In genomic region chr17:82097919-82098168, GRCh38 we compare ENCODE assay signal across 8 cellular contexts. TPM values are rescaled to one million over a fixed set of nuclear protein-coding genes. Genes with fewer than 3 reads are reported as not detected.
DNase-seq lines count a peak whose midpoint lies in the region; ATAC-seq, FAIRE-seq and TF ChIP-seq lines count a peak whose summit lies in the region.

No MANE protein-coding gene starts in this region.

- ATAC-seq in activated CD4-positive, alpha-beta T cell treated with anti-CD3 and anti-CD28 coated beads for 36 hours: no peak
- no peak for ATAC-seq in HG03460 (IDR thresholded peaks at IDR 0.05; ENCODE audit: unreplicated experiment)

- peak overlapping the region; percentile 74 for H3K4me3 ChIP-seq in fibroblast of the aortic adventitia (ENCODE audit: low read depth, low read length)
- peak overlapping the region; percentile 97 for H3K4me3 ChIP-seq in smooth muscle cell

- H2AFZ ChIP-seq in smooth muscle cell (ENCODE audit: low read depth): no peak overlapping the region

- peaks cover 10% of the 10 kb centered on the region for H3F3A ChIP-seq in smooth muscle cell (ENCODE audit: low read depth)

- peaks cover 50% of the 10 kb centered on the region for H3K79me2 ChIP-seq in smooth muscle cell (ENCODE audit: low read depth)

- peak overlapping the region; percentile 86 for H3K9ac ChIP-seq in smooth muscle cell (ENCODE audit: low read depth)

- no peaks in the 10 kb centered on the region for H3K27me3 ChIP-seq in smooth muscle cell (ENCODE audit: low read depth)

- H3K27me3 Mint-ChIP-seq in activated CD4-positive, alpha-beta T cell treated with anti-CD3 and anti-CD28 coated beads for 36 hours: no peaks in the 10 kb centered on the region

- H3K9me3 ChIP-seq in smooth muscle cell (replicated peaks; ENCODE audit: low read depth): no peaks in the 10 kb centered on the region

- H4K20me1 ChIP-seq in smooth muscle cell (ENCODE audit: low read depth): peaks cover 46% of the 10 kb centered on the region

- peaks cover 14% of the 10 kb centered on the region for H3K4me1 Mint-ChIP-seq in activated CD4-positive, alpha-beta T cell treated with anti-CD3 and anti-CD28 coated beads for 36 hours

- H3K36me3 ChIP-seq in smooth muscle cell (ENCODE audit: low read depth): no peaks in the 10 kb centered on the region

- H3K4me3 Mint-ChIP-seq in activated CD4-positive, alpha-beta T cell treated with anti-CD3 and anti-CD28 coated beads for 36 hours: peak overlapping the region; percentile 74

- peaks cover 18% of the 10 kb centered on the region for H3K36me3 Mint-ChIP-seq in activated CD4-positive, alpha-beta T cell treated with anti-CD3 and anti-CD28 coated beads for 36 hours (ENCODE audit: low read depth)

- WGBS in smooth muscle cell (ENCODE audit: low lambda C conversion rate): 4% methylated on average over 12 of the region's 36 CpGs

- FAIRE-seq in GM19239 (lab: Jason Lieb, UNC): no peak

- peak overlapping the region; percentile 100 for H3K4me2 ChIP-seq in smooth muscle cell

- H3K27ac ChIP-seq in RWPE1 (peak overlapping the region; percentile 96), smooth muscle cell (ENCODE audit: low read depth) (peak overlapping the region; percentile 78)

- peaks cover 36% of the 10 kb centered on the region for H3K4me1 ChIP-seq in smooth muscle cell (ENCODE audit: low read depth)

- H3K9me3 Mint-ChIP-seq in activated CD4-positive, alpha-beta T cell treated with anti-CD3 and anti-CD28 coated beads for 36 hours (ENCODE audit: low read depth): no peaks in the 10 kb centered on the region

- intact Hi-C loops in activated CD4-positive, alpha-beta T cell treated with anti-CD3 and anti-CD28 coated beads for 36 hours (cut with DNase I, micrococcal nuclease): loop anchor here (1.0 to 2.0 kb wide), 30 partner anchors 28 to 803 kb away; partner anchors contain the start of genes ALYREF (in 1 of the 2), ANAPC11 (in 1 of the 2), ARHGDIA (in 1 of the 2) and ASPSCR1 (in 1 of the 2)

- CTCF ChIA-PET in activated CD4-positive, alpha-beta T cell treated with anti-CD3 and anti-CD28 coated beads for 36 hours (lab: Charles Lee): interaction anchor here (1.0 to 1.8 kb wide), 4 partner anchors 29 to 75 kb away, joined by 3 to 6 read pairs (median 4); partner anchors contain the start of genes CENPX, DCXR, LRRC45 and RAC3
- CTCF ChIA-PET in RWPE1 (lab: Yijun Ruan, JAX): interaction anchor here (1.8 kb wide), 1 partner anchor 67 kb away, joined by 5 read pairs; no protein-coding TSS in a partner anchor

- TF ChIP-seq CTCF in RWPE1 (conservative IDR thresholded peaks at IDR 0.05; ENCODE audit: low read depth) (no peak), fibroblast of the aortic adventitia (IDR thresholded peaks at IDR 0.05; ENCODE audit: insufficient read depth, low read length) (no peak), smooth muscle cell (IDR thresholded peaks at IDR 0.05; ENCODE audit: borderline replicate concordance, insufficient read depth, poor library complexity, severe bottlenecking) (no peak)

- no peak for DNase-seq in activated CD4-positive, alpha-beta T cell treated with anti-CD3 and anti-CD28 coated beads for 36 hours
- DNase-seq in activated CD4-positive, alpha-beta T cell treated with anti-CD3 and anti-CD28 coated beads, Interleukin-2, amount 50 U/mL, for 1 hour: no peak
- DNase-seq in RWPE1 (ENCODE audit: low spot score): no peak
- no peak for DNase-seq in fibroblast of the aortic adventitia (ENCODE audit: low read depth)
- no peak for DNase-seq in smooth muscle cell (lab: John Stamatoyannopoulos, UW; ENCODE audit: unreplicated experiment)
- DNase-seq in COR-L47 (lab: John Stamatoyannopoulos, UW): no peak
- DNase-seq in GM19239 (ENCODE audit: insufficient read length, low spot score): no peak

- POLR2A ChIA-PET in activated CD4-positive, alpha-beta T cell treated with anti-CD3 and anti-CD28 coated beads for 36 hours (lab: Charles Lee): interaction anchor here (1.0 to 1.8 kb wide), 2 partner anchors 46 to 60 kb away, joined by 3 to 11 read pairs; partner anchors contain the start of genes DCXR, GPS1 and RFNG
- POLR2A ChIA-PET in RWPE1 (lab: Yijun Ruan, JAX; ENCODE audit: low non-redundant PET): interaction anchor here (0.6 kb wide), 1 partner anchor 46 kb away, joined by 3 read pairs; no protein-coding TSS in a partner anchor

- H3K27ac Mint-ChIP-seq in activated CD4-positive, alpha-beta T cell treated with anti-CD3 and anti-CD28 coated beads for 36 hours: peak overlapping the region; percentile 19

RNA-seq across cellular contexts. Expression of gene FASN, which starts 0.2 kb away (rescaled TPM):
- 100 to 1,000 TPM; 239 to 259 TPM for total RNA-seq in activated CD4-positive, alpha-beta T cell treated with anti-CD3 and anti-CD28 coated beads for 36 hours
- total RNA-seq in fibroblast of the aortic adventitia (ENCODE audit: low replicate concordance) (65.2 and 100 TPM in 2 replicates), smooth muscle cell (46.6 and 49.4 TPM in 2 replicates)
- 48.4 and 49.3 TPM in 2 replicates for polyA plus RNA-seq in smooth muscle cell

RNA-seq across cellular contexts. Expression of gene DUS1L, which starts 32.2 kb away (rescaled TPM):
- 100 to 1,000 TPM; 119 to 124 TPM for total RNA-seq in activated CD4-positive, alpha-beta T cell treated with anti-CD3 and anti-CD28 coated beads for 36 hours
- total RNA-seq in fibroblast of the aortic adventitia (ENCODE audit: low replicate concordance) (33.8 and 62.3 TPM in 2 replicates), smooth muscle cell (30.7 and 49.4 TPM in 2 replicates)
- polyA plus RNA-seq in smooth muscle cell: 125 and 141 TPM in 2 replicates

RNA-seq across cellular contexts. Expression of gene GPS1, which starts 46.1 kb away (rescaled TPM):
- total RNA-seq in activated CD4-positive, alpha-beta T cell treated with anti-CD3 and anti-CD28 coated beads for 36 hours: 10 to 100 TPM; 69.0 to 73.5 TPM
- total RNA-seq in fibroblast of the aortic adventitia (ENCODE audit: low replicate concordance) (77.5 and 85.5 TPM in 2 replicates), smooth muscle cell (72.0 and 93.7 TPM in 2 replicates)
- polyA plus RNA-seq in smooth muscle cell: 134 and 143 TPM in 2 replicates

RNA-seq across cellular contexts. Expression of gene RFNG, which starts 46.2 kb away (rescaled TPM):
- 10 to 100 TPM; 16.9 to 17.5 TPM for total RNA-seq in activated CD4-positive, alpha-beta T cell treated with anti-CD3 and anti-CD28 coated beads for 36 hours
- total RNA-seq in fibroblast of the aortic adventitia (ENCODE audit: low replicate concordance) (32.0 and 33.3 TPM in 2 replicates), smooth muscle cell (20.3 and 27.1 TPM in 2 replicates)
- polyA plus RNA-seq in smooth muscle cell: 54.9 and 58.8 TPM in 2 replicates
